8 cellular contexts compared by ENCODE assay signal in the genomic region with DNA sequence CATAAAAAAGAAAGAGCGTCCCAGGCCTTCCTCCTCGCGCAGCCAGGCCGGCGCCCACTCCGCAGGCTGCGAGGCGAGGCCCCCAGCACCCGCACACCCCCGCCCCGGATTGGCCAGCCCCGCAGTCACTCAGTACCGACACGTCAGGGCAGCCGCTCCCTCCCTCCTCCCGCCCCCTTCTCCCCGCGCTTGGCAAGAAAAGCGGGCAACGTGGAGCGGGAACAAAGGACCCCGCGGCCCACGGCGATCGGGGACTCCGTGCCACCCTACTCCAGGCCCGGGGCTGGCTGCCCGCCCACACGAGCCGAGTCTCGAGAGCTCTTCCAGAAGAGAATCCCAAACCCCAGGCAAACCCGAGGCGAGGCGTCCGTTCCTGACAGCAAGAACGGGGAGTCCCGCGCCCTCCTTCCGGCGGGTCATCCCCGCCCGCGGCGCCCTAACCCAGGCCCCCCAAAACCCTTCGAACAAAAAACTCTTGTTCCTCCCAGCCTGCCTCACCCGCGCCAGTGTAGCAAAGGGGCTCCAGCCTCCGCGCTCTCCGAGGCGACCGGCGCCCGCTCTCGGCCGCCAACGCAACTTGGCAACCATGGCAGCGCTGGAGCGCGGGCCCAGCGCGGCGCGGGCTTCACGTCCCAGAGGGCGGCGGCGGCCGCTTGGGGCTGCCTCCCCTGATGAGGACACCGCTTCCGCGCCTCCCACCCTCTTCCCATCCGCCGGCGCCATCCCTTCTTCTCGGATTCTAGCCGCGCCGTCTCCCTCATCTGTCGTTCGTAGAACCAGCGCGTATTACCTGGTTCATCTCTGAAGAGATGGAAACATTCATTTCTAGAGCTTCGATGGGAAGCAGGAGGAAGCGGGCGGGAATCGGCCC. TPM values are rescaled to one million over a fixed set of nuclear protein-coding genes. Genes with fewer than 3 reads are reported as not detected.
DNase-seq lines count a peak whose midpoint lies in the region; ATAC-seq and TF ChIP-seq lines count a peak whose summit lies in the region.

No MANE protein-coding gene starts in this region.

- H3K9me3 Mint-ChIP-seq in neural crest cell, result peaks cover 6% of the 10 kb centered on the region
- H3K9me3 Mint-ChIP-seq in stimulated activated naive CD8-positive, alpha-beta T cell treated with anti-CD3 and anti-CD28 coated beads, Interleukin-15, amount 100 ng/mL, for 72 hours, result peaks cover 10 to 13% of the 10 kb centered on the region in 2 donors

- peak overlapping the region; percentile 95 for H3K9ac ChIP-seq in KMS-11

- no peak for TF ChIP-seq CTCF in DOHH2 (IDR thresholded peaks at IDR 0.05; ENCODE audit: low read depth, low read length, poor library complexity, severe bottlenecking)
- TF ChIP-seq CTCF in KMS-11 (conservative IDR thresholded peaks at IDR 0.05; ENCODE audit: low read depth, low read length), result 0 out of 2 replicates have a peak, but pooled peaks have one; percentile 25
- no peak for TF ChIP-seq CTCF in RWPE1 (conservative IDR thresholded peaks at IDR 0.05; ENCODE audit: low read depth)
- no peak for TF ChIP-seq CTCF in neural crest cell (conservative IDR thresholded peaks at IDR 0.05)

- CTCF ChIA-PET in RWPE1 (lab: Yijun Ruan, JAX), result interaction anchor here (0.5 to 1.6 kb wide), 6 partner anchors 27 to 364 kb away, joined by 3 to 12 read pairs (median 3); no protein-coding TSS in a partner anchor

- H3K9me3 ChIP-seq in DOHH2 (ENCODE audit: control insufficient read depth, insufficient read depth, low read length), result no peaks in the 10 kb centered on the region

- H3K36me3 ChIP-seq in DOHH2 (ENCODE audit: control insufficient read depth, low read length) (peaks cover 46% of the 10 kb centered on the region), KMS-11 (ENCODE audit: insufficient read depth) (no peaks in the 10 kb centered on the region; the same call in 1 of the 2 replicates)

- peak; percentile 90 for DNase-seq in RWPE1 (ENCODE audit: low spot score)
- peak; percentile 95 for DNase-seq in activated effector memory CD4-positive, alpha-beta T cell treated with anti-CD3 and anti-CD28 coated beads, Interleukin-2, amount 50 U/mL, for 16 hours
- peak; percentile 83 for DNase-seq in fibroblast of the conjunctiva (ENCODE audit: low read depth)
- DNase-seq in neural crest cell (ENCODE audit: low read depth, low spot score), result peak; percentile 82
- DNase-seq in stimulated activated naive CD8-positive, alpha-beta T cell treated with anti-CD3 and anti-CD28 coated beads, Interleukin-15, amount 100 ng/mL, for 72 hours, result peak; percentile 86 to 89

- H3K36me3 Mint-ChIP-seq in neural crest cell (ENCODE audit: low read depth), result peaks cover 15% of the 10 kb centered on the region

- peaks cover 63% of the 10 kb centered on the region for H3K79me2 ChIP-seq in DOHH2 (ENCODE audit: control insufficient read depth, low read length)
- peaks cover 55% of the 10 kb centered on the region for H3K79me2 ChIP-seq in KMS-11 (ENCODE audit: insufficient read depth, low read depth)

- H3K9me2 ChIP-seq in DOHH2 (replicated peaks; ENCODE audit: control insufficient read depth, low read length), result no peaks in the 10 kb centered on the region

- H3K27me3 Mint-ChIP-seq in neural crest cell (ENCODE audit: low read depth), result no peaks in the 10 kb centered on the region
- no peaks in the 10 kb centered on the region for H3K27me3 Mint-ChIP-seq in stimulated activated naive CD8-positive, alpha-beta T cell treated with anti-CD3 and anti-CD28 coated beads, Interleukin-15, amount 100 ng/mL, for 72 hours

- peak overlapping the region; percentile 79 for H3K4me2 ChIP-seq in DOHH2 (ENCODE audit: low read length)
- peak overlapping the region; percentile 98 for H3K4me2 ChIP-seq in KMS-11

- H3K4me1 ChIP-seq in DOHH2 (ENCODE audit: control insufficient read depth, low read length), result peaks cover 57% of the 10 kb centered on the region
- peaks cover 51% of the 10 kb centered on the region for H3K4me1 ChIP-seq in KMS-11 (ENCODE audit: low read depth, poor library complexity, severe bottlenecking)

- peak overlapping the region; percentile 99 for H3K27ac Mint-ChIP-seq in neural crest cell (ENCODE audit: unreplicated experiment)
- peak overlapping the region; percentile 97 to 98 for H3K27ac Mint-ChIP-seq in stimulated activated naive CD8-positive, alpha-beta T cell treated with anti-CD3 and anti-CD28 coated beads, Interleukin-15, amount 100 ng/mL, for 72 hours

- H2AFZ ChIP-seq in KMS-11 (ENCODE audit: low read depth), result peak overlapping the region; percentile 64

- peaks cover 57% of the 10 kb centered on the region for H3K4me1 Mint-ChIP-seq in neural crest cell
- peaks cover 60% of the 10 kb centered on the region for H3K4me1 Mint-ChIP-seq in stimulated activated naive CD8-positive, alpha-beta T cell treated with anti-CD3 and anti-CD28 coated beads, Interleukin-15, amount 100 ng/mL, for 72 hours

- peak overlapping the region; percentile 95 for H3K4me3 ChIP-seq in DOHH2 (ENCODE audit: low read length)
- H3K4me3 ChIP-seq in KMS-11 (IDR thresholded peaks at IDR 0.05; ENCODE audit: insufficient read depth, low read depth, low read length), result peak overlapping the region; percentile 85

- peaks cover 41% of the 10 kb centered on the region for H4K20me1 ChIP-seq in DOHH2 (ENCODE audit: control insufficient read depth, insufficient read depth, low read depth, low read length)
- peaks cover 46% of the 10 kb centered on the region for H4K20me1 ChIP-seq in KMS-11 (ENCODE audit: insufficient read depth)

- ATAC-seq in GM21737 (IDR thresholded peaks at IDR 0.05; ENCODE audit: unreplicated experiment), result peak; percentile 53
- ATAC-seq in stimulated activated naive CD8-positive, alpha-beta T cell treated with anti-CD3 and anti-CD28 coated beads, Interleukin-15, amount 100 ng/mL, for 72 hours, result peak; percentile 63

- H3K27me3 ChIP-seq in DOHH2 (ENCODE audit: control insufficient read depth, low read length) (no peaks in the 10 kb centered on the region), KMS-11 (ENCODE audit: insufficient read depth, low read depth) (no peaks in the 10 kb centered on the region)

- H3K4me3 Mint-ChIP-seq in neural crest cell, result peak overlapping the region; percentile 92
- peak overlapping the region; percentile 95 to 96 for H3K4me3 Mint-ChIP-seq in stimulated activated naive CD8-positive, alpha-beta T cell treated with anti-CD3 and anti-CD28 coated beads, Interleukin-15, amount 100 ng/mL, for 72 hours

- POLR2A ChIA-PET in RWPE1 (lab: Yijun Ruan, JAX; ENCODE audit: low non-redundant PET), result interaction anchor here (0.6 to 0.7 kb wide), 4 partner anchors 24 to 551 kb away, joined by 4 to 6 read pairs (median 4); no protein-coding TSS in a partner anchor

- H3F3A ChIP-seq in DOHH2 (ENCODE audit: control insufficient read depth, insufficient read depth), result no peaks in the 10 kb centered on the region

- peak overlapping the region; percentile 79 for H3K27ac ChIP-seq in DOHH2 (ENCODE audit: low read depth, low read length)
- H3K27ac ChIP-seq in KMS-11, result peak overlapping the region; percentile 92
- peak overlapping the region; percentile 95 for H3K27ac ChIP-seq in RWPE1

RNA-seq across cellular contexts. Expression of gene IVNS1ABP, which starts 0.6 kb away (rescaled TPM):
- 125 and 126 TPM in 2 replicates for total RNA-seq in neural crest cell

Comparison
In these comparisons a context has a peak if more than half of its experiments do, and no peak if none do; other contexts are left out.
1. Peak in every context shown above with its lines: DNase-seq, ATAC-seq, H3K4me3 ChIP-seq and H3K27ac ChIP-seq.